1 cellular context compared by ENCODE assay signal in the genomic region with DNA sequence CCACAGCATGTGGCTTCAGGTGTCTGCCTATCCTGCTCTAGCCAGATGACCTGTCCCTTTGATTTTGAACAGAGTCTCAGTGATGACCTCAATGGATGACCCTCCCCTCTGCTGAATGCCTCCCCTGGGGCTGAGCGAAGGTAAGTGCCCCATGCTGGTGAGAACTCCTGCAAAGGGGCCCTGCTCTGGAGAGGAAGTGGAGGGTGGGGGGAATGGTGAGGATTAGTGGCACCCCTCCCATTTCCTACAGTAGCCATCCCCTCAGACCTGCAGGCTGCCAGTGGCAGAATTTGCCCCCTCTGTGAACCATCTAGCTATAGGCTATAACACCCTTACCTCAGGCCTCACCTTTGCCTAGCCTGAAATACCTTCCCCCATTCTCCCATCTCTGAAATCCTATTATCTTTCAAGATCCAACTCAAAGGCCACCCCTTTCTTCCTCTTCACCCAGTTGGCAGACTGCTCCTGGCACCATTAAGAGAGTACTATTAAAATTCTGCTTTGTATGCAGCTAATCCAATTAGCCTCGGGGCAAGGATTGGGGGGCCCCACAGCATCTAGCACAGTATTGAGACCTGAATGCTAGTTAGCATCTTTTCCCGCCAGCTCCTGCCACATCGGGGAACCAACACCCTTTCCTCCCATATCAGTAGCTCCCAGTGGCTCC.
TF ChIP-seq lines count a peak whose summit lies in the region.

No MANE protein-coding gene starts in this region.

TF ChIP-seq in IMR-90, 13 proteins besides CTCF, POLR2A, EP300 and RAD21:
- TF ChIP-seq, protein P1, sequence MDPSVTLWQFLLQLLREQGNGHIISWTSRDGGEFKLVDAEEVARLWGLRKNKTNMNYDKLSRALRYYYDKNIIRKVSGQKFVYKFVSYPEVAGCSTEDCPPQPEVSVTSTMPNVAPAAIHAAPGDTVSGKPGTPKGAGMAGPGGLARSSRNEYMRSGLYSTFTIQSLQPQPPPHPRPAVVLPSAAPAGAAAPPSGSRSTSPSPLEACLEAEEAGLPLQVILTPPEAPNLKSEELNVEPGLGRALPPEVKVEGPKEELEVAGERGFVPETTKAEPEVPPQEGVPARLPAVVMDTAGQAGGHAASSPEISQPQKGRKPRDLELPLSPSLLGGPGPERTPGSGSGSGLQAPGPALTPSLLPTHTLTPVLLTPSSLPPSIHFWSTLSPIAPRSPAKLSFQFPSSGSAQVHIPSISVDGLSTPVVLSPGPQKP (IDR thresholded peaks at IDR 0.05; ENCODE audit: borderline replicate concordance, low read depth, low read length), result no peak
- TF ChIP-seq BHLHE40 (IDR thresholded peaks at IDR 0.05; ENCODE audit: low read depth, low read length) (no peak), CHD1 (IDR thresholded peaks at IDR 0.05; ENCODE audit: low read depth, low read length) (no peak), MAFK (IDR thresholded peaks at IDR 0.05; ENCODE audit: low read depth, low read length) (no peak), MXI1 (IDR thresholded peaks at IDR 0.05; ENCODE audit: borderline replicate concordance, low read depth, low read length) (no peak), NFE2L2 (IDR thresholded peaks at IDR 0.05; ENCODE audit: low read depth, low read length) (no peak), SMC3 (IDR thresholded peaks at IDR 0.05; ENCODE audit: low read depth, low read length) (no peak), RFX5 (IDR thresholded peaks at IDR 0.05; ENCODE audit: low read depth, low read length) (no peak), RCOR1 (IDR thresholded peaks at IDR 0.05; ENCODE audit: insufficient replicate concordance, low read length) (no peak), MAZ (IDR thresholded peaks at IDR 0.05; ENCODE audit: borderline replicate concordance, low read depth, low read length) (no peak), CEBPB (IDR thresholded peaks at IDR 0.05; ENCODE audit: low read depth, low read length) (no peak), FOS (IDR thresholded peaks at IDR 0.05; ENCODE audit: low read depth, low read length) (no peak)
- TF ChIP-seq, protein P2, sequence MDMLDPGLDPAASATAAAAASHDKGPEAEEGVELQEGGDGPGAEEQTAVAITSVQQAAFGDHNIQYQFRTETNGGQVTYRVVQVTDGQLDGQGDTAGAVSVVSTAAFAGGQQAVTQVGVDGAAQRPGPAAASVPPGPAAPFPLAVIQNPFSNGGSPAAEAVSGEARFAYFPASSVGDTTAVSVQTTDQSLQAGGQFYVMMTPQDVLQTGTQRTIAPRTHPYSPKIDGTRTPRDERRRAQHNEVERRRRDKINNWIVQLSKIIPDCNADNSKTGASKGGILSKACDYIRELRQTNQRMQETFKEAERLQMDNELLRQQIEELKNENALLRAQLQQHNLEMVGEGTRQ (IDR thresholded peaks at IDR 0.05; ENCODE audit: low read depth, low read length), result no peak
